7 cellular contexts compared by ENCODE assay signal in genomic region chr2:1850031-1850430, GRCh38.
"Had no signal": no experiment of that assay in that cellular context is flagged by ENCODE, and none has a peak within 500 bp of the region (broad histone marks: within the 10 kb centered on the region; RNA-seq: fewer than 3 reads in every experiment).

No MANE protein-coding gene starts in this region.

- H3K4me3 ChIP-seq: GM23248, K562 had no signal

- DNase-seq: GM23248, GOT3, H9, HCEC 1CT, IMR-90, KG1 had no signal

- ATAC-seq: K562 had no signal

- H3K9me3 Mint-ChIP-seq: H9 had no signal

- H3K4me3 Mint-ChIP-seq: H9 had no signal

- H3K27ac Mint-ChIP-seq: H9 had no signal

- H2AFZ ChIP-seq: GM23248 had no signal

- H3K27ac ChIP-seq: GM23248 had no signal

- H3K9ac ChIP-seq: GM23248 had no signal
